ENCODE assay signal across 16 cellular contexts in the genomic region with DNA sequence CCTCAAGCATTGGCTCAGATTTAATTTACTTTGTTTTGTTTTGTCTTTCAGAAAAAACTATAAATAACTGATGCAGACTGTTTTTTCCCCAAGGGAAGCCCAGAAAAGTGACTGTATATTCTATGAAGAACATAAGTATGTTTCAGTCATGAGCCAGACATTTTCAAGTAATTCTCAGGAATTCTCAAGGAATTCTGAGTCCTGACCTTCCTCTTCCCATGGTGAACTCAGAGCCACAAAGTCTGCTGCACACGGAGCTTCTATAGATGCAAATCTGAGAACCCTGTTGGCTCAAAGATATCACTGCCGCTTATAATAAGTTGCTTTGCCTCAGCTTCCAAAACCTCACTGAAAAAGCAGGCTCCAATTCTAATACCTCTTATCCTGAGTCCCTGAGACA.
DNase-seq lines count a peak whose midpoint lies in the region; ATAC-seq and TF ChIP-seq lines count a peak whose summit lies in the region.
"Had no signal": no experiment of that assay in that cellular context is flagged by ENCODE, and none has a peak within 500 bp of the region (broad histone marks: within the 10 kb centered on the region; RNA-seq: fewer than 3 reads in every experiment).

No MANE protein-coding gene starts in this region.

- H3K79me2 ChIP-seq in smooth muscle cell (ENCODE audit: low read depth), result no peaks in the 10 kb centered on the region

- no peak for ATAC-seq in HG02981 (IDR thresholded peaks at IDR 0.05; ENCODE audit: unreplicated experiment)
- ATAC-seq: HepG2 had no signal

- no peak overlapping the region for H3K4me3 Mint-ChIP-seq in CD8-positive, alpha-beta memory T cell

- POLR2A ChIA-PET in BJ (lab: Charles Lee), result no interaction called here
- POLR2A ChIA-PET in CD8-positive, alpha-beta memory T cell (lab: Charles Lee), result no interaction called here

- 25% methylated on average over 2 of the region's 2 CpGs for WGBS in smooth muscle cell (ENCODE audit: low lambda C conversion rate)

- peak overlapping the region; percentile 53 for H3K4me2 ChIP-seq in smooth muscle cell
- H3K4me2 ChIP-seq: PC-9 had no signal

- H3K36me3 ChIP-seq in BJ (ENCODE audit: control insufficient read depth, insufficient read depth, low read length) (no peaks in the 10 kb centered on the region), smooth muscle cell (ENCODE audit: low read depth) (no peaks in the 10 kb centered on the region)
- H3K36me3 ChIP-seq in CD8-positive, alpha-beta memory T cell (ENCODE audit: insufficient read depth, low read length), result no peaks in the 10 kb centered on the region

- DNase-seq in BJ (ENCODE audit: low read depth), result peak; percentile 42
- peak; percentile 7 for DNase-seq in LHCN-M2 (ENCODE audit: low read depth)
- DNase-seq in fibroblast of gingiva (ENCODE audit: low read depth), result peak; percentile 18
- no peak for DNase-seq in smooth muscle cell (lab: John Stamatoyannopoulos, UW; ENCODE audit: unreplicated experiment)
- no peak for DNase-seq in CD8-positive, alpha-beta memory T cell
- DNase-seq in germinal center (ENCODE audit: low spot score), result no peak
- DNase-seq: C1 segment of cervical spinal cord, COR-L47, DMS153, NCI-H1105 treated with DMSO at 0.1 percent for 48 hours, NCI-H187, NCI-H446 treated with DMSO at 0.1 percent for 48 hours, NCI-H748 treated with DMSO at 0.1 percent for 48 hours, PC-9 had no signal

- H3K27ac Mint-ChIP-seq in CD8-positive, alpha-beta memory T cell, result no peak overlapping the region

- no peaks in the 10 kb centered on the region for H4K20me1 ChIP-seq in smooth muscle cell (ENCODE audit: low read depth)

- H3K9me3 ChIP-seq in smooth muscle cell (replicated peaks; ENCODE audit: low read depth), result no peaks in the 10 kb centered on the region
- no peaks in the 10 kb centered on the region for H3K9me3 ChIP-seq in CD8-positive, alpha-beta memory T cell (ENCODE audit: low read length)

- peak overlapping the region; percentile 77 for H3K27ac ChIP-seq in smooth muscle cell (ENCODE audit: low read depth)
- H3K27ac ChIP-seq in CD8-positive, alpha-beta memory T cell (ENCODE audit: low read depth, low read length), result no peak overlapping the region
- H3K27ac ChIP-seq: PC-9 had no signal

- H3K4me1 Mint-ChIP-seq in CD8-positive, alpha-beta memory T cell, result no peaks in the 10 kb centered on the region

- H3F3A ChIP-seq in smooth muscle cell (ENCODE audit: low read depth), result peaks cover 13% of the 10 kb centered on the region

- H3K27me3 ChIP-seq in BJ (ENCODE audit: control insufficient read depth, insufficient read depth, low read length) (no peaks in the 10 kb centered on the region), smooth muscle cell (ENCODE audit: low read depth) (no peaks in the 10 kb centered on the region)
- no peaks in the 10 kb centered on the region for H3K27me3 ChIP-seq in CD8-positive, alpha-beta memory T cell (ENCODE audit: insufficient read depth, low read length, poor library complexity, severe bottlenecking)

- H3K36me3 Mint-ChIP-seq in CD8-positive, alpha-beta memory T cell, result no peaks in the 10 kb centered on the region

- no peak overlapping the region for H2AFZ ChIP-seq in smooth muscle cell (ENCODE audit: low read depth)
- H2AFZ ChIP-seq: PC-9 had no signal

- peaks cover 5 to 13% of the 10 kb centered on the region in 2 donors for H3K27me3 Mint-ChIP-seq in CD8-positive, alpha-beta memory T cell

- H3K4me1 ChIP-seq in smooth muscle cell (ENCODE audit: low read depth), result peaks cover 3% of the 10 kb centered on the region
- H3K4me1 ChIP-seq in CD8-positive, alpha-beta memory T cell (ENCODE audit: insufficient read depth, low read length), result no peaks in the 10 kb centered on the region

- H3K9me3 Mint-ChIP-seq in CD8-positive, alpha-beta memory T cell, result peaks cover 0 to 3% (median 0%) of the 10 kb centered on the region in 5 donors

- TF ChIP-seq CTCF in BJ (IDR thresholded peaks at IDR 0.05; ENCODE audit: insufficient read depth, low read depth, low read length) (no peak), smooth muscle cell (IDR thresholded peaks at IDR 0.05; ENCODE audit: borderline replicate concordance, insufficient read depth, poor library complexity, severe bottlenecking) (no peak)

- no peak overlapping the region for H3K4me3 ChIP-seq in BJ (ENCODE audit: low read depth, low read length)
- no peak overlapping the region for H3K4me3 ChIP-seq in smooth muscle cell
- no peak overlapping the region for H3K4me3 ChIP-seq in CD8-positive, alpha-beta memory T cell (ENCODE audit: low read length)
- H3K4me3 ChIP-seq: PC-9 had no signal

- CTCF ChIA-PET in BJ (lab: Yijun Ruan, JAX), result interaction anchor here (0.7 kb wide), 2 partner anchors 48 to 573 kb away, joined by 3 read pairs; no protein-coding TSS in a partner anchor
- CTCF ChIA-PET in CD8-positive, alpha-beta memory T cell (lab: Charles Lee), result no interaction called here

- no peak overlapping the region for H3K9ac ChIP-seq in smooth muscle cell (ENCODE audit: low read depth)

Comparison
In these comparisons a context has a peak if more than half of its experiments do, and no peak if none do; other contexts are left out.
1. DNase-seq: peak in BJ (single experiment), LHCN-M2 (single experiment) and fibroblast of gingiva (single experiment); none in smooth muscle cell (single experiment), CD8-positive, alpha-beta memory T cell (0 of 5) and germinal center (single experiment).